Comparison of ENCODE assay signal across 27 cellular contexts in the genomic region with DNA sequence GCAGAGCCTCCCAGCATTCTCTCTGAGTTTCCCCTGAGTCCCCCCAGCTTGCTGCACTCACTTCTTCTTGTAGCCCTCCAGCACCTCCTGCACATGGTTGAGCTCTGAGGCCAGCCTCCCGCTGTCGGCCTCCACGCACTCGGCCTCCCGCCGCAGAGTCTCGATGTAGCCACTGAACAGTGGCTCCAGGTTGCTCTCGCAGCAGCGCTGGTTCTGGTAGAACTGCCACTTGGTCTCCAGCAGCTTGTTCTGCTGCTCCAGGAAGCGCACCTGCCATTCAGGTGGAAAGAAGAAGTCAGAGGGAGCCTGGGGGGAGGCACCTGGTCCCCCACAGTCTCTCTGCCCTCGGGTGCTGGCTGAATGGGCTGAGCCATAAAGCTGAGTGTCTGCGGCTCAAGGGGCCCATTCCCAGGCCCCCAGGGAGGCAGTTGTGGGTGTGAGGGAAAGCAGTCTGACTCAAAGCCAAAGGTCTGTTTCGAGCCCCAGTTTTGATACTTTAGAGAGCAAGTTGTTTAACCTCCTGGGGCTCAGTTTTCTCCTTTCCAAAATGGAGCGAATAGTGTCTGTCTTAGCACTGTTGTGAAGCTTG. TPM values are rescaled to one million over a fixed set of nuclear protein-coding genes. Genes with fewer than 3 reads are reported as not detected.
"Had no signal": no experiment of that assay in that cellular context is flagged by ENCODE, and none has a peak within 500 bp of the region (broad histone marks: within the 10 kb centered on the region; RNA-seq: fewer than 3 reads in every experiment).

No MANE protein-coding gene starts in this region.

- H3K36me3 ChIP-seq: neutrophil, stomach, thoracic aorta had no signal

- DNase-seq: cortex of kidney; dorsolateral prefrontal cortex; effector CD8-positive, alpha-beta T cell; foreskin melanocyte; head of caudate nucleus; kidney; left colon; left ventricle myocardium superior; mesendoderm; naive B cell; nephron progenitor cell; stimulated activated CD4-positive, alpha-beta T cell treated with anti-CD3 and anti-CD28 coated beads, Interleukin-2, amount 100 ng/mL, for 24 hours; stimulated activated CD4-positive, alpha-beta T cell treated with anti-CD3 and anti-CD28 coated beads, Interleukin-4, amount 100 ng/mL, for 4 hours; stimulated activated naive CD4-positive, alpha-beta T cell; stomach; substantia nigra; trophoblast cell had no signal

- H3K4me1 ChIP-seq: stomach had no signal

- H3K9me3 ChIP-seq: neutrophil, stomach, thoracic aorta had no signal

- H3K4me3 ChIP-seq: dorsolateral prefrontal cortex, hepatocyte, lung, stomach, thoracic aorta had no signal

- H3K27ac ChIP-seq: dorsolateral prefrontal cortex, hepatocyte, neutrophil, stomach, thoracic aorta had no signal

- FAIRE-seq: kidney, urothelium cell line had no signal

RNA-seq across cellular contexts. Expression of a gene that starts 2.3 kb away (rescaled TPM):
- total RNA-seq: dorsolateral prefrontal cortex, hepatocyte, kidney, left colon, left ventricle myocardium superior, lung, osteocyte, sciatic nerve, stomach, thoracic aorta had no signal
- polyA plus RNA-seq: esophagus, hepatocyte, lung, stomach had no signal

RNA-seq across cellular contexts. Expression of a gene that starts 20.5 kb away (rescaled TPM):
- total RNA-seq: hepatocyte, kidney, left colon, left ventricle myocardium superior, lung, osteocyte, pulmonary artery endothelial cell, sciatic nerve, skeletal muscle tissue, stomach, thoracic aorta had no signal
- polyA plus RNA-seq: hepatocyte, lung, stomach had no signal

RNA-seq across cellular contexts. Expression of a gene that starts 41.1 kb away (rescaled TPM):
- total RNA-seq: hepatocyte, kidney, left colon, left ventricle myocardium superior, lung, osteocyte, pulmonary artery endothelial cell, sciatic nerve, skeletal muscle tissue, stomach, thoracic aorta had no signal
- polyA plus RNA-seq: esophagus, hepatocyte, lung, stomach had no signal

RNA-seq across cellular contexts. Expression of a gene that starts 43.8 kb away (rescaled TPM):
- total RNA-seq: hepatocyte, kidney, left colon, left ventricle myocardium superior, lung, osteocyte, pulmonary artery endothelial cell, sciatic nerve, skeletal muscle tissue, stomach, thoracic aorta had no signal
- polyA plus RNA-seq: esophagus, hepatocyte, lung, stomach had no signal
